In the genomic region with DNA sequence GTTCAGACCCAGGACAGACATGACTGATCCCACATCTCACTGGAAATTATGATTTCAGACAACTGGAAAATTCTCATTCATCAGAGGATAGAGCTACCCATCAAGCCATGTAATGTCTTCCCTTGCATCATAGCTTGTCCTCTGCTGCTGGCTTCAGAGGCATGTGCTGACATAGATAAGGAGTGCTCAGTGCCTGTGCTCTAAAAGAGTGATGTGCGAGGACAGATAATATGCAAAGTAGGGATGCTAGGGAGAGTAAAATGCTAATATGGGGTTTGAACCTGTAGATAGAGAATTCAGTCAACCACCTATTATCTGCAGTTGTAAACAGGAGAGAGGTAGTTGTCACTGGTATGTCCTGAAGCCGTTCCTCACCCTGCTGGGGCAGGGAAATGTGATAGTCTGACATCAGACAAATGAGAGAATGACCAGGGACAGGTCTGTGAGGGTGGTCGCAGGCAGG, we compare ENCODE assay signal across 28 cellular contexts.
"Had no signal": no experiment of that assay in that cellular context is flagged by ENCODE, and none has a peak within 500 bp of the region (broad histone marks: within the 10 kb centered on the region; RNA-seq: fewer than 3 reads in every experiment).

No MANE protein-coding gene starts in this region.

- H3K27me3 ChIP-seq: colonic mucosa, right atrium auricular region, upper lobe of right lung, uterus had no signal

- H3K4me1 ChIP-seq: colonic mucosa, esophagus muscularis mucosa, heart right ventricle, left lung, prostate gland, right atrium auricular region, suprapubic skin, transverse colon, upper lobe of right lung, uterus had no signal

- H3K4me3 ChIP-seq: colonic mucosa, esophagus muscularis mucosa, heart right ventricle, left lung, prostate gland, right atrium auricular region, smooth muscle cell, suprapubic skin, transverse colon, upper lobe of right lung, uterus had no signal

- H3K9me3 ChIP-seq: colonic mucosa, esophagus muscularis mucosa, heart right ventricle, left lung, prostate gland, right atrium auricular region, suprapubic skin, transverse colon, upper lobe of right lung, uterus had no signal

- DNase-seq: colonic mucosa; effector CD8-positive, alpha-beta T cell; endodermal cell; foreskin melanocyte; glutamatergic neuron; heart right ventricle; hypothalamus; left cardiac atrium; left lung; naive thymus-derived CD8-positive, alpha-beta T cell; nephron progenitor cell; nucleus accumbens; stimulated activated CD4-positive, alpha-beta T cell treated with anti-CD3 and anti-CD28 coated beads, Interleukin-12 subunit alpha, Interleukin-12 subunit beta, amount 100 ng/mL, for 4 hours; stimulated activated CD4-positive, alpha-beta T cell treated with anti-CD3 and anti-CD28 coated beads, Interleukin-1b, Interleukin-23, amount 100 ng/mL, for 48 hours; stimulated activated CD4-positive, alpha-beta T cell treated with anti-CD3 and anti-CD28 coated beads, Interleukin-4, amount 100 ng/mL, for 1 hour; stimulated activated CD8-positive, alpha-beta memory T cell treated with anti-CD3 and anti-CD28 coated beads, Interleukin-4, amount 100 ng/mL, for 48 hours; stimulated activated naive CD4-positive, alpha-beta T cell; stimulated activated naive CD8-positive, alpha-beta T cell treated with anti-CD3 and anti-CD28 coated beads, Interleukin-15, amount 100 ng/mL, for 72 hours; transverse colon; upper lobe of right lung; uterus had no signal

- ATAC-seq: heart right ventricle; left cardiac atrium; left lung; naive thymus-derived CD8-positive, alpha-beta T cell; sciatic nerve; stimulated activated naive CD8-positive, alpha-beta T cell treated with anti-CD3 and anti-CD28 coated beads, Interleukin-15, amount 100 ng/mL, for 72 hours; upper lobe of right lung had no signal

- H3K27ac ChIP-seq: colonic mucosa, epithelial cell of prostate, esophagus muscularis mucosa, heart right ventricle, left lung, prostate gland, right atrium auricular region, suprapubic skin, transverse colon, upper lobe of right lung, uterus had no signal

- H3K36me3 ChIP-seq: colonic mucosa, esophagus muscularis mucosa, heart right ventricle, left lung, prostate gland, right atrium auricular region, suprapubic skin, transverse colon, upper lobe of right lung, uterus had no signal
